Comparison of ENCODE assay signal across 14 cellular contexts in the genomic region with DNA sequence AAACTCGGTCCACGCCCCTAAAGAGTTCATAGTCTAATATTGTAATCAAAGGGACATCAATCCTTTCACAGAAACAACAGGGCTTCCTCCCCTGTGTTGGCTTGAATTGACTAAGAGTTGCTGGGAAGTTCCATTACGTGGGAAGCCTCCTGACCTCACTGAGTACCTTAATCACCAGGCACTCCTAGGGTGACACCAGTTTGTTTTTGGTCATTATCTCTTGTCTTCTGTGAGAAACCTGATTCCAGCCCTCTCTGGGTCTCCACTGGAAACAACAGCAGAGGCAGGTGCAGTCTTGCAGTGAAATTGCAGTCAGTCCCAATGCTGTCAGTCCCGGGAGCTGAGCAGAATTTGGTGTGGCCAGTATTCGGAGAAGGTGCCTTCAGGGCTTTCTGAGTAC. TPM values are rescaled to one million over a fixed set of nuclear protein-coding genes. Genes with fewer than 3 reads are reported as not detected.
DNase-seq lines count a peak whose midpoint lies in the region; ATAC-seq and TF ChIP-seq lines count a peak whose summit lies in the region.
"Had no signal": no experiment of that assay in that cellular context is flagged by ENCODE, and none has a peak within 500 bp of the region (broad histone marks: within the 10 kb centered on the region; RNA-seq: fewer than 3 reads in every experiment).

No MANE protein-coding gene starts in this region.

- no peaks in the 10 kb centered on the region for H3K9me3 ChIP-seq in colonic mucosa
- H3K9me3 ChIP-seq: HAP-1, MG63 had no signal

- H3K4me1 ChIP-seq in foreskin keratinocyte, result peaks cover 4% of the 10 kb centered on the region
- no peaks in the 10 kb centered on the region for H3K4me1 ChIP-seq in colonic mucosa

- no peak overlapping the region for H3K27ac ChIP-seq in dorsolateral prefrontal cortex
- H3K27ac ChIP-seq in foreskin keratinocyte, result no peak overlapping the region
- no peak overlapping the region for H3K27ac ChIP-seq in colonic mucosa

- H3K27me3 ChIP-seq in dorsolateral prefrontal cortex, result no peaks in the 10 kb centered on the region
- H3K27me3 ChIP-seq in foreskin keratinocyte, result no peaks in the 10 kb centered on the region
- H3K27me3 ChIP-seq in colonic mucosa, result no peaks in the 10 kb centered on the region
- H3K27me3 ChIP-seq: MG63 had no signal

- no peaks in the 10 kb centered on the region for H3K36me3 ChIP-seq in colonic mucosa
- H3K36me3 ChIP-seq: HAP-1, MG63 had no signal

- DNase-seq in DMS153 treated with DMSO at 0.1 percent for 48 hours (lab: John Stamatoyannopoulos, UW; ENCODE audit: unreplicated experiment) (peak; percentile 18), NCI-H146 treated with DMSO at 0.1 percent for 48 hours (lab: John Stamatoyannopoulos, UW; ENCODE audit: unreplicated experiment) (peak; percentile 99), NCI-H774 (lab: John Stamatoyannopoulos, UW) (peak; percentile 5), left kidney (ENCODE audit: low read depth, low spot score) (peak; percentile 84), dorsolateral prefrontal cortex (no peak), foreskin keratinocyte (no peak), colonic mucosa (no peak)
- DNase-seq: MG63; NCI-H2227 treated with DMSO at 0.1 percent for 48 hours; stimulated activated CD4-positive, alpha-beta T cell treated with anti-CD3 and anti-CD28 coated beads, Interleukin-2, amount 100 ng/mL, for 24 hours; T-cell had no signal

- H3K9ac ChIP-seq in colonic mucosa (ENCODE audit: low read depth in 2 of 2, low read length in 2 of 2), result no peak overlapping the region

- ATAC-seq in GM21576 (IDR thresholded peaks at IDR 0.05; ENCODE audit: unreplicated experiment) (no peak), foreskin keratinocyte (no peak)
- ATAC-seq: T-cell had no signal

- intact Hi-C loops in dorsolateral prefrontal cortex (cut with DNase I) (no loop called here), colonic mucosa (cut with DNase I) (no loop called here)

- H3K4me3 ChIP-seq in dorsolateral prefrontal cortex (no peak overlapping the region), colonic mucosa (no peak overlapping the region)
- H3K4me3 ChIP-seq: HAP-1, lung, MG63 had no signal

- no peak for TF ChIP-seq CTCF in dorsolateral prefrontal cortex (IDR thresholded peaks at IDR 0.05 in 54 of 56, conservative IDR thresholded peaks at IDR 0.05 in 2 of 56; ENCODE audit: low read depth in 1 of 56, partially characterized antibody in 56 of 56)
- no peak for TF ChIP-seq CTCF in foreskin keratinocyte (conservative IDR thresholded peaks at IDR 0.05)
- no peak for TF ChIP-seq CTCF in colonic mucosa (IDR thresholded peaks at IDR 0.05)

RNA-seq across cellular contexts. Expression of a gene that starts 55.4 kb away (rescaled TPM):
- total RNA-seq in dorsolateral prefrontal cortex (10 to 100 TPM; 11.2 to 84.9 (median 23.6) TPM), foreskin keratinocyte (10.5 and 13.4 TPM in 2 replicates), colonic mucosa (1 to 10 TPM; 1.9 to 9.8 TPM)
- polyA plus RNA-seq in foreskin keratinocyte, result 8.3 and 11.4 TPM in 2 replicates

Comparison
In these comparisons a context has a peak if more than half of its experiments do, and no peak if none do; other contexts are left out.
1. DNase-seq: peak in DMS153 treated with DMSO at 0.1 percent for 48 hours (single experiment), NCI-H146 treated with DMSO at 0.1 percent for 48 hours (single experiment), NCI-H774 (single experiment) and left kidney (single experiment); none in dorsolateral prefrontal cortex (0 of 10), foreskin keratinocyte (0 of 2) and colonic mucosa (single experiment).